8 cellular contexts compared by ENCODE assay signal in the genomic region with DNA sequence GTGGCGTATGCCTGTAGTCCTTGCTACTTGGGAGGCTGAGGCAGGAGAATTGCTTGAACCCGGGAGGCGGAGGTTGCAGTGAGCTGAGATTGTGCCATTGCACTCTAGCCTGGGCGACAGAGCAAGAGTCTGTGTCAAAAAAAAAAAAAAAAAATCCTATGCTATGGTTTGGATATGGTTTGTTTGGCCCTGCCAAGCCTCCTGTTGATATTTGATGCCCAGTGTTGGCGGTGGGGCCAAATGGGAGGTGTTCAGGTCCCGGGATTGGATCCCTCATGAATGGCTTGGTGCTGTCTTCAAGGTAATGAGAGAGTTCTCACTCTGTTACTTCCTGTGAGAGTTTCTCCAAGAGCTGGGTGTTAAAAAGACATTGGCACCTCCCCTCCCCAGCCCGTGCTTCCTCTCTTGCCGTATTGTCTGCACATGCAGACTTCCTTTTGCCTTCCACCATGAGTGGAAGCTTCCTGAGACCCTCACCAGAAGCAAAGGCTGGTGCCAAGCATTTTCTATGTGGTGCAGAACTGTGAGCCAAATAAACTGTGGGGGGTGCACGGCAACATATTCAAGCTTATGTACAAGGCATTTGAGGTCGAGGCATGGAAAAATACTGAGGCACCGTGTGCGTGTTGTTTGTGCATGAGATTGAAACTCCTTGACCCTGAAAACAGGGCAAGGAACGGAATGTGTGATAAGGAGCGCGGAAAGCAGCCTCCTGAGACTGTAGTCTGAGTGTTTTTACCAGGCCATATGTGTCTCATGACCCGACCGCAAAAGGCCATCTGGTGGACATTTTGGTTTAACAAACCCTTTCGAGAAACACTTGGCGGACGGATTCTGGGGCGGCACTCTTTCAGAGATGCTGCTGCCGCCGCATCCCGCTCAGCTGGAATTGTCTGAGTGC. TPM values are rescaled to one million over a fixed set of nuclear protein-coding genes. Genes with fewer than 3 reads are reported as not detected.
A peak's percentile ranks its signal among the peaks of the same experiment; 100 is the strongest.
DNase-seq lines count a peak whose midpoint lies in the region; ATAC-seq lines count a peak whose summit lies in the region.

No MANE protein-coding gene starts in this region.

- intact Hi-C loops in right cardiac atrium (cut with DNase I) = no loop called here

- H3K4me1 ChIP-seq in right cardiac atrium (ENCODE audit: control insufficient read depth, insufficient read depth, low read length) (peaks cover 3% of the 10 kb centered on the region), subcutaneous abdominal adipose tissue (ENCODE audit: control insufficient read depth in 5 of 5, insufficient read depth in 5 of 5, low read length in 5 of 5) (peaks cover 2 to 43% (median 25%) of the 10 kb centered on the region in 5 donors)

- H3K4me1 Mint-ChIP-seq in activated CD8-positive, alpha-beta T cell treated with anti-CD3 and anti-CD28 coated beads, Interleukin-2, amount 10 ng/mL, durations not matched to agents 7 days and 5 days (ENCODE audit: low read depth) = peaks cover 61% of the 10 kb centered on the region

- H3K9ac ChIP-seq in subcutaneous abdominal adipose tissue (ENCODE audit: low read length in 5 of 5) = peak overlapping the region in 1 of 5 donors; percentile 7

- H3K9me3 ChIP-seq in right cardiac atrium (ENCODE audit: control insufficient read depth, low read length) (no peaks in the 10 kb centered on the region), subcutaneous abdominal adipose tissue (ENCODE audit: control insufficient read depth in 5 of 5, low read length in 5 of 5) (no peaks in the 10 kb centered on the region)

- H3K27me3 Mint-ChIP-seq in activated CD8-positive, alpha-beta T cell treated with anti-CD3 and anti-CD28 coated beads, Interleukin-2, amount 10 ng/mL, durations not matched to agents 7 days and 5 days (ENCODE audit: low read depth) = peaks cover 8% of the 10 kb centered on the region

- peak; percentile 69 for ATAC-seq in activated CD8-positive, alpha-beta T cell treated with anti-CD3 and anti-CD28 coated beads, Interleukin-2, amount 10 ng/mL, durations not matched to agents 7 days and 5 days
- ATAC-seq in right cardiac atrium = peak; percentile 76 to 89

- CTCF ChIA-PET in activated CD8-positive, alpha-beta T cell treated with anti-CD3 and anti-CD28 coated beads, Interleukin-2, amount 10 ng/mL, durations not matched to agents 7 days and 5 days (lab: Charles Lee) = interaction anchor here (0.7 to 1.1 kb wide), 6 partner anchors 11 to 210 kb away, joined by 3 to 6 read pairs (median 4); no protein-coding TSS in a partner anchor

- H3K27me3 ChIP-seq in right cardiac atrium (ENCODE audit: control insufficient read depth, insufficient read depth) = no peaks in the 10 kb centered on the region
- H3K27me3 ChIP-seq in subcutaneous abdominal adipose tissue (ENCODE audit: control insufficient read depth in 5 of 5, insufficient read depth in 4 of 5, low read length in 5 of 5) = peaks cover 0 to 3% (median 0%) of the 10 kb centered on the region in 5 donors

- WGBS in right cardiac atrium = 28% methylated on average over 24 of the region's 24 CpGs

- peak overlapping the region; percentile 63 for H3K4me3 Mint-ChIP-seq in activated CD8-positive, alpha-beta T cell treated with anti-CD3 and anti-CD28 coated beads, Interleukin-2, amount 10 ng/mL, durations not matched to agents 7 days and 5 days

- H3K4me3 ChIP-seq in right cardiac atrium (ENCODE audit: low read length) (no peak overlapping the region), subcutaneous abdominal adipose tissue (ENCODE audit: low read depth in 1 of 5, low read length in 5 of 5) (peak overlapping the region in 4 of 5 donors; percentile 11 to 58 (median 36))

- H3K27ac Mint-ChIP-seq in activated CD8-positive, alpha-beta T cell treated with anti-CD3 and anti-CD28 coated beads, Interleukin-2, amount 10 ng/mL, durations not matched to agents 7 days and 5 days = peak overlapping the region; percentile 88

- no peaks in the 10 kb centered on the region for H3K36me3 ChIP-seq in subcutaneous abdominal adipose tissue (ENCODE audit: control insufficient read depth in 5 of 5, insufficient read depth in 5 of 5, low read length in 5 of 5)

- H3K36me3 Mint-ChIP-seq in activated CD8-positive, alpha-beta T cell treated with anti-CD3 and anti-CD28 coated beads, Interleukin-2, amount 10 ng/mL, durations not matched to agents 7 days and 5 days (ENCODE audit: low read depth) = peaks cover 13% of the 10 kb centered on the region

- peaks cover 10% of the 10 kb centered on the region for H3K9me3 Mint-ChIP-seq in activated CD8-positive, alpha-beta T cell treated with anti-CD3 and anti-CD28 coated beads, Interleukin-2, amount 10 ng/mL, durations not matched to agents 7 days and 5 days (ENCODE audit: insufficient read depth)

- POLR2A ChIA-PET in activated CD8-positive, alpha-beta T cell treated with anti-CD3 and anti-CD28 coated beads, Interleukin-2, amount 10 ng/mL, durations not matched to agents 7 days and 5 days (lab: Charles Lee) = no interaction called here

- DNase-seq in stimulated activated CD4-positive, alpha-beta T cell treated with anti-CD3 and anti-CD28 coated beads, Interleukin-15, amount 100 ng/mL, for 24 hours = peak; percentile 43
- no peak for DNase-seq in stimulated activated CD4-positive, alpha-beta T cell treated with anti-CD3 and anti-CD28 coated beads, Interleukin-12 subunit alpha, Interleukin-12 subunit beta, amount 100 ng/mL, for 4 hours
- peak; percentile 60 for DNase-seq in activated CD8-positive, alpha-beta T cell treated with anti-CD3 and anti-CD28 coated beads, Interleukin-2, amount 10 ng/mL, durations not matched to agents 7 days and 5 days
- DNase-seq in right cardiac atrium (peak; percentile 69 to 87 (median 78)), NCI-H2107 (lab: John Stamatoyannopoulos, UW) (no peak), HuH-7 (ENCODE audit: low spot score) (no peak), anterior cingulate cortex (lab: John Stamatoyannopoulos, UW) (no peak)

- H3K27ac ChIP-seq in right cardiac atrium (ENCODE audit: low read length) = peak overlapping the region; percentile 34
- no peak overlapping the region for H3K27ac ChIP-seq in subcutaneous abdominal adipose tissue (ENCODE audit: low read depth, low read length)

RNA-seq across cellular contexts. Expression of gene SIGLEC9, which starts 7.3 kb away (rescaled TPM):
- under 1 TPM; 0.58 to 0.60 TPM for total RNA-seq in activated CD8-positive, alpha-beta T cell treated with anti-CD3 and anti-CD28 coated beads, Interleukin-2, amount 10 ng/mL, durations not matched to agents 7 days and 5 days
- total RNA-seq in right cardiac atrium = 1 to 10 TPM; 2.9 to 6.0 (median 4.7) TPM
- polyA plus RNA-seq in right cardiac atrium = 1.2 TPM

RNA-seq across cellular contexts. Expression of gene SIGLEC7, which starts 10.1 kb away (rescaled TPM):
- total RNA-seq in activated CD8-positive, alpha-beta T cell treated with anti-CD3 and anti-CD28 coated beads, Interleukin-2, amount 10 ng/mL, durations not matched to agents 7 days and 5 days = not detected
- 1 to 10 TPM; 1.3 to 2.4 (median 2.0) TPM for total RNA-seq in right cardiac atrium
- polyA plus RNA-seq in right cardiac atrium = 0.59 TPM

RNA-seq across cellular contexts. Expression of gene CTU1, which starts 23.8 kb away (rescaled TPM):
- total RNA-seq in activated CD8-positive, alpha-beta T cell treated with anti-CD3 and anti-CD28 coated beads, Interleukin-2, amount 10 ng/mL, durations not matched to agents 7 days and 5 days = 1 to 10 TPM; 8.7 to 10.0 TPM
- total RNA-seq in right cardiac atrium = 1 to 10 TPM; 4.2 to 5.3 (median 4.4) TPM
- 2.0 TPM for polyA plus RNA-seq in right cardiac atrium

RNA-seq across cellular contexts. Expression of gene KLK14, which starts 49.3 kb away (rescaled TPM):
- under 1 TPM in 1 of 2 experiments, not detected in 1; 0.57 TPM for total RNA-seq in activated CD8-positive, alpha-beta T cell treated with anti-CD3 and anti-CD28 coated beads, Interleukin-2, amount 10 ng/mL, durations not matched to agents 7 days and 5 days
- total RNA-seq in right cardiac atrium = 1 to 10 TPM in 1 of 4 donors, under 1 TPM in 1, not detected in 2; 0.31 to 1.0 TPM
- polyA plus RNA-seq in right cardiac atrium = not detected

Comparison
In these comparisons a context has a peak if more than half of its experiments do, and no peak if none do; other contexts are left out.
1. DNase-seq: peak in stimulated activated CD4-positive, alpha-beta T cell treated with anti-CD3 and anti-CD28 coated beads, Interleukin-15, amount 100 ng/mL, for 24 hours (single experiment), activated CD8-positive, alpha-beta T cell treated with anti-CD3 and anti-CD28 coated beads, Interleukin-2, amount 10 ng/mL, durations not matched to agents 7 days and 5 days (single experiment) and right cardiac atrium (3 of 3); none in stimulated activated CD4-positive, alpha-beta T cell treated with anti-CD3 and anti-CD28 coated beads, Interleukin-12 subunit alpha, Interleukin-12 subunit beta, amount 100 ng/mL, for 4 hours (single experiment), NCI-H2107 (single experiment), HuH-7 (single experiment) and anterior cingulate cortex (0 of 58).